ENCODE assay signal across 9 cellular contexts in genomic region chr16:68776821-68777485, GRCh38. TPM values are rescaled to one million over a fixed set of nuclear protein-coding genes. Genes with fewer than 3 reads are reported as not detected.
A peak's percentile ranks its signal among the peaks of the same experiment; 100 is the strongest.
DNase-seq lines count a peak whose midpoint lies in the region; ATAC-seq, FAIRE-seq and TF ChIP-seq lines count a peak whose summit lies in the region.
"Had no signal": no experiment of that assay in that cellular context is flagged by ENCODE, and none has a peak within 500 bp of the region (broad histone marks: within the 10 kb centered on the region; RNA-seq: fewer than 3 reads in every experiment).

No MANE protein-coding gene starts in this region.

- no peaks in the 10 kb centered on the region for H3K36me3 Mint-ChIP-seq in T-helper 1 cell treated with Interleukin-12 subunit alpha and Interleukin-12 subunit beta and Interleukin-4 antibody, amounts not matched to agents 30 μg/mL and 1 μg/mL, for 36 hours (ENCODE audit: low read depth)
- no peaks in the 10 kb centered on the region for H3K36me3 Mint-ChIP-seq in CD14-positive monocyte

- 20 to 26% methylated on average over 6 of the region's 6 CpGs for WGBS in pancreas, 2 donors
- 62 to 68% methylated on average over 2 to 6 of the region's 6 CpGs for WGBS in transverse colon (ENCODE audit: low coverage in 1 of 2), 2 donors

- no peak overlapping the region for H3K4me3 Mint-ChIP-seq in T-helper 1 cell treated with Interleukin-12 subunit alpha and Interleukin-12 subunit beta and Interleukin-4 antibody, amounts not matched to agents 30 μg/mL and 1 μg/mL, for 36 hours
- no peak overlapping the region for H3K4me3 Mint-ChIP-seq in CD14-positive monocyte

- H3K27ac Mint-ChIP-seq in T-helper 1 cell treated with Interleukin-12 subunit alpha and Interleukin-12 subunit beta and Interleukin-4 antibody, amounts not matched to agents 30 μg/mL and 1 μg/mL, for 36 hours, result peak overlapping the region; percentile 42
- no peak overlapping the region for H3K27ac Mint-ChIP-seq in CD14-positive monocyte

- H3K27ac ChIP-seq in pancreas (peak overlapping the region; percentile 9 to 93 (median 82)), transverse colon (no peak overlapping the region)
- H3K27ac ChIP-seq: cardiac muscle cell had no signal

- peak; percentile 54 for ATAC-seq in GM19043 (IDR thresholded peaks at IDR 0.05; ENCODE audit: low read depth, unreplicated experiment)
- ATAC-seq in HG02763 (IDR thresholded peaks at IDR 0.05; ENCODE audit: unreplicated experiment), result peak; percentile 67
- peak in 2 of 4 donors; percentile 4 to 8 for ATAC-seq in pancreas
- ATAC-seq: Panc1 had no signal

- TF ChIP-seq CTCF in pancreas (IDR thresholded peaks at IDR 0.05) (no peak), CD14-positive monocyte (IDR thresholded peaks at IDR 0.05) (no peak), transverse colon (IDR thresholded peaks at IDR 0.05) (no peak)

- in situ Hi-C loops in transverse colon (cut with MboI; ENCODE audit: low pct_ligation_motif_present in 1 of 4, low pct_unique_long_range_greater_than_20kb in 1 of 4, low sequenced_read_pairs in 3 of 4), result no loop called here

- peaks cover 42% of the 10 kb centered on the region for H3K27me3 Mint-ChIP-seq in T-helper 1 cell treated with Interleukin-12 subunit alpha and Interleukin-12 subunit beta and Interleukin-4 antibody, amounts not matched to agents 30 μg/mL and 1 μg/mL, for 36 hours (ENCODE audit: low read depth)
- H3K27me3 Mint-ChIP-seq in CD14-positive monocyte (ENCODE audit: low read depth in 3 of 3), result peaks cover 3 to 5% (median 3%) of the 10 kb centered on the region in 3 donors

- H3K36me3 ChIP-seq in pancreas, result no peaks in the 10 kb centered on the region
- no peaks in the 10 kb centered on the region for H3K36me3 ChIP-seq in transverse colon
- H3K36me3 ChIP-seq: cardiac muscle cell had no signal

- peaks cover 14% of the 10 kb centered on the region for H3K4me1 Mint-ChIP-seq in T-helper 1 cell treated with Interleukin-12 subunit alpha and Interleukin-12 subunit beta and Interleukin-4 antibody, amounts not matched to agents 30 μg/mL and 1 μg/mL, for 36 hours (ENCODE audit: low read depth)
- peaks cover 1% of the 10 kb centered on the region for H3K4me1 Mint-ChIP-seq in CD14-positive monocyte

- DNase-seq in pancreas (peak in 1 of 6 donors; percentile 52), CD14-positive monocyte (ENCODE audit: low spot score) (no peak), transverse colon (no peak), cerebellum (ENCODE audit: low spot score) (no peak)

- no peak for FAIRE-seq in pancreas (lab: Jason Lieb, UNC)

- H3K9me3 ChIP-seq in pancreas (no peaks in the 10 kb centered on the region), transverse colon (no peaks in the 10 kb centered on the region)

- intact Hi-C loops in pancreas (cut with DNase I), result no loop called here
- intact Hi-C loops in CD14-positive monocyte (cut with micrococcal nuclease), result no loop called here
- intact Hi-C loops in transverse colon (cut with DNase I; ENCODE audit: low total_unique reads), result no loop called here

- H3K4me1 ChIP-seq in pancreas (peaks cover 63 to 67% (median 65%) of the 10 kb centered on the region in 3 donors), transverse colon (peaks cover 0 to 16% (median 8%) of the 10 kb centered on the region in 4 donors)

- TF ChIP-seq EP300 in transverse colon (IDR thresholded peaks at IDR 0.05; ENCODE audit: low read depth), result no peak

- TF ChIP-seq POLR2A in transverse colon (IDR thresholded peaks at IDR 0.05), result no peak

- no peaks in the 10 kb centered on the region for H3K27me3 ChIP-seq in pancreas
- H3K27me3 ChIP-seq in transverse colon, result no peaks in the 10 kb centered on the region
- H3K27me3 ChIP-seq: cardiac muscle cell had no signal

- H3K9me3 Mint-ChIP-seq in T-helper 1 cell treated with Interleukin-12 subunit alpha and Interleukin-12 subunit beta and Interleukin-4 antibody, amounts not matched to agents 30 μg/mL and 1 μg/mL, for 36 hours, result no peaks in the 10 kb centered on the region
- no peaks in the 10 kb centered on the region for H3K9me3 Mint-ChIP-seq in CD14-positive monocyte

- no peak overlapping the region for H3K4me3 ChIP-seq in pancreas
- H3K4me3 ChIP-seq in transverse colon, result no peak overlapping the region
- H3K4me3 ChIP-seq: cardiac muscle cell had no signal

RNA-seq across cellular contexts. Expression of gene CDH1, which starts 39.9 kb away (rescaled TPM):
- 100 to 1,000 TPM; 119 to 258 (median 162) TPM for total RNA-seq in pancreas
- polyA plus RNA-seq in pancreas, result 10 to 100 TPM; 52.8 to 78.8 TPM
- under 1 TPM in 1 of 2 donors, not detected in 1; 0.13 TPM for polyA plus RNA-seq in CD14-positive monocyte
- total RNA-seq in transverse colon, result 100 to 1,000 TPM; 190 to 551 (median 434) TPM
- 2.0 TPM for total RNA-seq in cerebellum

Comparison
In these comparisons a context has a peak if more than half of its experiments do, and no peak if none do; other contexts are left out.
1. H3K27ac ChIP-seq: peak in pancreas (4 of 4); none in transverse colon (0 of 4).
2. RNA of gene CDH1, which starts 39.9 kb away (total RNA-seq): 190 to 551 TPM in transverse colon and 119 to 258 TPM in pancreas; 2.0 TPM in cerebellum (single experiment); every median in the first group is over 10 times any median in the second.